In the genomic region with DNA sequence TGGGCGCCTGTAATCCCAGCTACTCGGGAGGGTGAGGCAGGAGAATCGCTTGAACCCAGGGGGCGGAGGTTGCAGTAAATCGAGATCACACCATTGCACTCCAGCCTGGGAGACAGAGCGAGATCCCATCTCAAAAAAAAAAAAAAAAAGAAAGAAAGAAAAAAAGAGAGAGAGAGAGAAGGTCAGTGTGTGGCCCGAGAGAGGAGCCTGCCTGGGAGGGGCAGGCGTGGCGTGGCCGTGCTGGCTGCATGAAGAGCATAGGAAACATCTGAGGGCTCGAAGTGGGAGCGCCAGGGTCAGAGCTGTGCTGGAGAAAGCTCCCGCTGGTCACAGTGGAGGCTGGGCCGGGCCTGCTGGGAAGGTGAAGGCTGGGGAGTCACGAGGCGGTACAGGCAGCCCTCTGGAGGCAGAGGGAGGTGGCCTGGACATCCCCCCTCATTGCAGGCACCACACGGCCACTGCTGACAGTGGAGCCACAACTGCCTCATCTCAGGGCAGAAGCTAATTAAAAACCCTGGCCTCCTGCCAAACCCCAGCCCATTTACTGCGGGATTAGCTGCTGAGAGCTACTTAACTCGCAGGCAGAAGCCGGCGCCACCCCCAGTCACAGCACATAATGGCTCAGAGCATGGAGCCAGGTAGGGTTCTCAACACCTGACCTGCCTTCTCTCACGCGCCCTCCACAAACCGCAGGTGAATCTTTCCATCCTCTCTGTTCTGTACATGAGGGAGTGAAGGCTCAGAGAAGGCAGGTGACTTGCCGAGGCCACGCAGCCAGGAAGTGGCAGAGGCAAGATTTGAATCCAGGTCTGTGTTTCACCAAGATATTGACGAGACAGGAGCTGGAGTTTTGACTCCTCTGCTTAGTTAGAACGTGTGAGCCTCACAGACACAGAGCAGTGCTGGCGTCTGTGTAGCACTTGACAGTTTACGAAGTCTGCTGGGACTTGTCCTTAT, we compare ENCODE assay signal across 11 cellular contexts. TPM values are rescaled to one million over a fixed set of nuclear protein-coding genes. Genes with fewer than 3 reads are reported as not detected.
A peak's percentile ranks its signal among the peaks of the same experiment; 100 is the strongest.
DNase-seq lines count a peak whose midpoint lies in the region; ATAC-seq, FAIRE-seq and TF ChIP-seq lines count a peak whose summit lies in the region.
"Had no signal": no experiment of that assay in that cellular context is flagged by ENCODE, and none has a peak within 500 bp of the region (broad histone marks: within the 10 kb centered on the region; RNA-seq: fewer than 3 reads in every experiment).

No MANE protein-coding gene starts in this region.

- no peaks in the 10 kb centered on the region for H3K79me2 ChIP-seq in K562 (ENCODE audit: control insufficient read depth, insufficient read depth, low read length)

- intact Hi-C loops in K562 (cut with micrococcal nuclease) (loop anchor here (5.0 kb wide), 1 partner anchor 38 kb away; no protein-coding TSS in a partner anchor), Calu3 (cut with micrococcal nuclease; ENCODE audit: unreplicated experiment) (no loop called here)

- no peak overlapping the region for H3K27ac ChIP-seq in K562 (ENCODE audit: extremely low read depth, low read depth, low read length)

- ATAC-seq in K562: peak; percentile 89
- ATAC-seq in HG03354 (IDR thresholded peaks at IDR 0.05; ENCODE audit: poor library complexity, severe bottlenecking, unreplicated experiment): no peak

- peaks cover 2% of the 10 kb centered on the region for H3K27me3 Mint-ChIP-seq in endothelial cell (ENCODE audit: unreplicated experiment)
- peaks cover 46% of the 10 kb centered on the region for H3K27me3 Mint-ChIP-seq in Calu3 (ENCODE audit: unreplicated experiment)

- H3K4me3 Mint-ChIP-seq in endothelial cell (ENCODE audit: unreplicated experiment) (no peak overlapping the region), Calu3 (ENCODE audit: low read depth, unreplicated experiment) (no peak overlapping the region)

- POLR2A ChIA-PET in K562 (lab: Yijun Ruan, JAX): interaction anchor here (0.7 kb wide), 1 partner anchor 177 kb away, joined by 3 read pairs; no protein-coding TSS in a partner anchor

- no peak for TF ChIP-seq POLR2A in K562 (conservative IDR thresholded peaks at IDR 0.05)

- H3K4me1 ChIP-seq in K562 (replicated peaks in 1 of 2; ENCODE audit: control insufficient read depth in 2 of 2, insufficient read depth in 2 of 2, low read length in 2 of 2): peaks cover 7 to 20% of the 10 kb centered on the region in 2 experiments; a peak in 4 of 5 replicates

- in situ Hi-C loops in K562 (cut with MboI): no loop called here
- in situ Hi-C loops in ACHN (cut with HindIII; ENCODE audit: low pct_ligation_motif_present, low pct_unique_long_range_greater_than_20kb, low sequenced_read_pairs): no loop called here

- FAIRE-seq in K562 (lab: Jason Lieb, UNC): peak; percentile 71
- FAIRE-seq: GM18507 had no signal

- peak in 1 of 3 experiments; percentile 22; a peak in 1 of 6 replicates for TF ChIP-seq CTCF in K562 (IDR thresholded peaks at IDR 0.05 in 2 of 3, conservative IDR thresholded peaks at IDR 0.05 in 1 of 3; ENCODE audit: insufficient read depth in 2 of 3, low read depth in 1 of 3, low read length in 3 of 3)
- TF ChIP-seq CTCF in endothelial cell (IDR thresholded peaks at IDR 0.05; ENCODE audit: unreplicated experiment): no peak
- no peak for TF ChIP-seq CTCF in Calu3 (IDR thresholded peaks at IDR 0.05; ENCODE audit: unreplicated experiment)

- H3K4me3 ChIP-seq in K562: no peak overlapping the region

- H3K9ac ChIP-seq in K562 (ENCODE audit: insufficient read depth in 1 of 2, low read depth in 2 of 2, low read length in 2 of 2): peak overlapping the region in 1 of 2 experiments; percentile 60; a peak in 2 of 4 replicates

- H3K27ac Mint-ChIP-seq in endothelial cell (ENCODE audit: unreplicated experiment): no peak overlapping the region
- no peak overlapping the region for H3K27ac Mint-ChIP-seq in Calu3 (ENCODE audit: unreplicated experiment)

- TF ChIP-seq RAD21 in K562 (CRISPR knock-in tag; conservative IDR thresholded peaks at IDR 0.05 in 1 of 2, IDR thresholded peaks at IDR 0.05 in 1 of 2): peak in 1 of 2 experiments; percentile 29; a peak in 1 of 4 replicates

- no TSS peak for BruUV-seq in K562 (replicated peaks; lab: Mats Ljungman, UMichigan)
- BruUV-seq in Calu3 (replicated peaks; lab: Mats Ljungman, UMichigan): no TSS peak

- H3K9me3 Mint-ChIP-seq in endothelial cell (ENCODE audit: unreplicated experiment) (no peaks in the 10 kb centered on the region), Calu3 (ENCODE audit: low read depth, unreplicated experiment) (no peaks in the 10 kb centered on the region)

- H3K4me1 Mint-ChIP-seq in endothelial cell (ENCODE audit: unreplicated experiment) (peaks cover 7% of the 10 kb centered on the region), Calu3 (ENCODE audit: low read depth, unreplicated experiment) (no peaks in the 10 kb centered on the region)

- H2AFZ ChIP-seq in K562 (ENCODE audit: low read depth, low read length): 0 out of 2 replicates have a peak overlapping the region, but pooled peaks have one; percentile 65

- H3K4me2 ChIP-seq in K562 (ENCODE audit: insufficient read depth, low read length): peak overlapping the region; percentile 7; the same call in 1 of the 2 replicates

- no peaks in the 10 kb centered on the region for H3K9me1 ChIP-seq in K562 (ENCODE audit: control insufficient read depth, insufficient read depth, low read length)

- peaks cover 3 to 25% of the 10 kb centered on the region in 2 experiments; a peak in 3 of 5 replicates for H3K27me3 ChIP-seq in K562 (ENCODE audit: control insufficient read depth in 2 of 2, insufficient read depth in 2 of 2, low read length in 2 of 2)

- CTCF ChIA-PET in K562 (lab: Yijun Ruan, JAX; ENCODE audit: low intra/inter-chr PET ratio): no interaction called here
- CTCF ChIA-PET in Calu3 (lab: Charles Lee): interaction anchor here (0.6 to 0.7 kb wide), 2 partner anchors 15 to 26 kb away, joined by 3 to 6 read pairs; no protein-coding TSS in a partner anchor

- TF ChIP-seq EP300 in K562 (IDR thresholded peaks at IDR 0.05; ENCODE audit: low read length): no peak

- no peaks in the 10 kb centered on the region; the same call in 1 of the 2 replicates for H4K20me1 ChIP-seq in K562 (replicated peaks; ENCODE audit: control insufficient read depth, insufficient read depth, low read length)

- WGBS in K562 (ENCODE audit: insufficient coverage, low coverage, missing lambda C conversion rate): 17% methylated on average over 20 of the region's 30 CpGs

- H3K9me3 ChIP-seq in K562 (replicated peaks; ENCODE audit: control insufficient read depth, insufficient read depth, low read depth, low read length): no peaks in the 10 kb centered on the region

- H3K36me3 Mint-ChIP-seq in endothelial cell (ENCODE audit: low read depth, unreplicated experiment): no peaks in the 10 kb centered on the region
- H3K36me3 Mint-ChIP-seq in Calu3 (ENCODE audit: insufficient read depth, unreplicated experiment): peaks cover 7% of the 10 kb centered on the region

- DNase-seq in HT-29 (ENCODE audit: low spot score) (peak; percentile 44), NCI-H2196 (lab: John Stamatoyannopoulos, UW; ENCODE audit: unreplicated experiment) (peak; percentile 94), K562 (ENCODE audit: extremely low read depth in 1 of 4, low spot score in 3 of 4) (peak; percentile 42 to 78 (median 54)), retina (peak; percentile 80), endothelial cell (ENCODE audit: low spot score) (no peak), Calu3 (no peak), ACHN (no peak)
- DNase-seq: activated T-cell treated with anti-CD3 and anti-CD28 coated beads, Interleukin-2, amount 50 U/mL, for 1 hour had no signal

- no peaks in the 10 kb centered on the region for H3K36me3 ChIP-seq in K562 (ENCODE audit: control insufficient read depth, insufficient read depth, low read length)

TF ChIP-seq in K562, 482 proteins besides CTCF, POLR2A, EP300 and RAD21 (continues in another document):
- no peak for TF ChIP-seq EHMT2 (IDR thresholded peaks at IDR 0.05)
- no peak for TF ChIP-seq SRSF9 (IDR thresholded peaks at IDR 0.05; ENCODE audit: borderline replicate concordance, low read depth, low read length)
- TF ChIP-seq ZNF217 (CRISPR knock-in tag; IDR thresholded peaks at IDR 0.05): no peak
- TF ChIP-seq GABPB2 (CRISPR knock-in tag; conservative IDR thresholded peaks at IDR 0.05): no peak
- TF ChIP-seq RBM15 (IDR thresholded peaks at IDR 0.05; ENCODE audit: insufficient read depth, low read length): no peak
- TF ChIP-seq SMARCA5 (IDR thresholded peaks at IDR 0.05): 0 out of 2 replicates have a peak, but pooled peaks have one; percentile 26
- TF ChIP-seq ZNF197 (CRISPR knock-in tag; IDR thresholded peaks at IDR 0.05; ENCODE audit: low read depth): no peak

RNA-seq across cellular contexts. Expression of a gene that starts 32.6 kb away (rescaled TPM):
- total RNA-seq in HT-29 (2014; rRNA removed; shearing (Covaris generic)): not detected in 2 replicates
- total RNA-seq in K562 (2011; cell fraction: chromatin; rRNA removed; ENCODE audit: low replicate concordance): not detected in 2 replicates
- total RNA-seq in K562 (2011; cell fraction: nucleolus; rRNA removed): not detected in 2 replicates
- total RNA-seq in K562 (2011; cell fraction: nucleoplasm; rRNA removed): not detected in 2 replicates
- total RNA-seq in K562 (2014; rRNA removed): 0.08 TPM in 1 of 2 replicates, not detected in the other
- total RNA-seq in K562 (2014; rRNA removed; fragmentation: Illumina TruSeq; extraction: Trizol): not detected in 2 replicates
- total RNA-seq in K562 (2015; rRNA removed; fragmentation: Illumina TruSeq; extraction: Trizol): 0.04 TPM in 2 replicates
- total RNA-seq in K562 (2021): 0.02 and 0.18 TPM in 2 replicates
- polyA plus RNA-seq in K562 (2011; rRNA removed): 0.01 TPM in 1 of 2 replicates, not detected in the other
- 0.03 TPM in 1 of 2 replicates, not detected in the other for polyA plus RNA-seq in K562 (2011; cell fraction: cytosol; rRNA removed)
- 0.03 TPM in 1 of 2 replicates, not detected in the other for polyA plus RNA-seq in K562 (2011; cell fraction: nucleus; rRNA removed)
- 0.08 and 0.21 TPM in 2 replicates for polyA plus RNA-seq in K562 (2012)
- polyA plus RNA-seq in K562 (2014; fragmentation: Illumina TruSeq; extraction: Trizol): 0.03 and 0.04 TPM in 2 replicates
- polyA plus RNA-seq in K562 (2014; fragmentation: Nextera tagmentation; extraction: Ambion mirVana): not detected
- not detected in 2 replicates for polyA plus RNA-seq in K562 (2014; rRNA removed)
- not detected in 2 replicates for polyA minus RNA-seq in K562 (2011; rRNA and poly(A)+ RNA removed)
- not detected in 2 replicates for polyA minus RNA-seq in K562 (2011; cell fraction: cytosol; rRNA and poly(A)+ RNA removed)
- polyA minus RNA-seq in K562 (2011; cell fraction: nucleus; rRNA and poly(A)+ RNA removed): not detected in 2 replicates
- 1.6 TPM for total RNA-seq in endothelial cell (ENCODE audit: unreplicated experiment)
- 0.39 and 0.50 TPM in 2 replicates for total RNA-seq in Calu3 (2022)
- total RNA-seq: HT1080 had no signal

Comparison
In these comparisons a context has a peak if more than half of its experiments do, and no peak if none do; other contexts are left out.
1. DNase-seq: peak in HT-29 (single experiment), NCI-H2196 (single experiment), K562 (4 of 4) and retina (single experiment); none in endothelial cell (single experiment), Calu3 (single experiment) and ACHN (single experiment).